10 cellular contexts compared by ENCODE assay signal in genomic region chr10:85612833-85613232, GRCh38.
A peak's percentile ranks its signal among the peaks of the same experiment; 100 is the strongest.
DNase-seq lines count a peak whose midpoint lies in the region; ATAC-seq and TF ChIP-seq lines count a peak whose summit lies in the region.
"Had no signal": no experiment of that assay in that cellular context is flagged by ENCODE, and none has a peak within 500 bp of the region (broad histone marks: within the 10 kb centered on the region; RNA-seq: fewer than 3 reads in every experiment).

No MANE protein-coding gene starts in this region.

- no peaks in the 10 kb centered on the region for H3K36me3 Mint-ChIP-seq in activated CD4-positive, alpha-beta T cell treated with anti-CD3 and anti-CD28 coated beads, Interleukin-2, amount 10 ng/mL, durations not matched to agents 24 days and 14 days (ENCODE audit: low read depth)
- H3K36me3 Mint-ChIP-seq in T-helper 17 cell (ENCODE audit: low read depth) (no peaks in the 10 kb centered on the region), progenitor cell of endocrine pancreas (ENCODE audit: insufficient read depth) (no peaks in the 10 kb centered on the region)

- H3K9me3 Mint-ChIP-seq in activated CD4-positive, alpha-beta T cell treated with anti-CD3 and anti-CD28 coated beads, Interleukin-2, amount 10 ng/mL, durations not matched to agents 24 days and 14 days, result peaks cover 7% of the 10 kb centered on the region
- no peaks in the 10 kb centered on the region for H3K9me3 Mint-ChIP-seq in progenitor cell of endocrine pancreas (ENCODE audit: low read depth)

- H3K9me3 ChIP-seq in T-helper 17 cell (ENCODE audit: control insufficient read depth, low read length, poor library complexity, severe bottlenecking), result no peaks in the 10 kb centered on the region

- H3K27me3 Mint-ChIP-seq in activated CD4-positive, alpha-beta T cell treated with anti-CD3 and anti-CD28 coated beads, Interleukin-2, amount 10 ng/mL, durations not matched to agents 24 days and 14 days, result peaks cover 23% of the 10 kb centered on the region
- no peaks in the 10 kb centered on the region for H3K27me3 Mint-ChIP-seq in T-helper 17 cell
- H3K27me3 Mint-ChIP-seq in progenitor cell of endocrine pancreas, result peaks cover 9% of the 10 kb centered on the region

- intact Hi-C loops in activated CD4-positive, alpha-beta T cell treated with anti-CD3 and anti-CD28 coated beads, Interleukin-2, amount 10 ng/mL, durations not matched to agents 24 days and 14 days (cut with micrococcal nuclease), result no loop called here

- peak; percentile 41 for TF ChIP-seq CTCF in progenitor cell of endocrine pancreas (IDR thresholded peaks at IDR 0.05; ENCODE audit: unreplicated experiment)

- ATAC-seq in HG02798 (IDR thresholded peaks at IDR 0.05; ENCODE audit: poor library complexity, unreplicated experiment), result peak; percentile 39
- ATAC-seq in T-helper 17 cell, result peak; percentile 59

- peak; percentile 65 for DNase-seq in activated CD4-positive, alpha-beta T cell treated with anti-CD3 and anti-CD28 coated beads, Interleukin-2, amount 10 ng/mL, durations not matched to agents 24 days and 14 days
- no peak for DNase-seq in activated CD4-positive, alpha-beta T cell treated with anti-CD3 and anti-CD28 coated beads, Interleukin-2, amount 50 U/mL, for 48 hours
- no peak for DNase-seq in T-helper 17 cell
- no peak for DNase-seq in progenitor cell of endocrine pancreas (ENCODE audit: low spot score, unreplicated experiment)
- DNase-seq in NCI-H2107 (lab: John Stamatoyannopoulos, UW), result no peak
- DNase-seq in H4 (ENCODE audit: low spot score), result no peak
- DNase-seq in germinal center (ENCODE audit: low spot score), result no peak
- DNase-seq: DMS79, NCI-H2081 had no signal

- H3K27ac Mint-ChIP-seq in activated CD4-positive, alpha-beta T cell treated with anti-CD3 and anti-CD28 coated beads, Interleukin-2, amount 10 ng/mL, durations not matched to agents 24 days and 14 days, result no peak overlapping the region
- H3K27ac Mint-ChIP-seq in T-helper 17 cell (peak overlapping the region; percentile 93), progenitor cell of endocrine pancreas (no peak overlapping the region)

- peaks cover 25% of the 10 kb centered on the region for H3K4me1 Mint-ChIP-seq in activated CD4-positive, alpha-beta T cell treated with anti-CD3 and anti-CD28 coated beads, Interleukin-2, amount 10 ng/mL, durations not matched to agents 24 days and 14 days
- H3K4me1 Mint-ChIP-seq in T-helper 17 cell (peaks cover 38% of the 10 kb centered on the region), progenitor cell of endocrine pancreas (ENCODE audit: low read depth) (no peaks in the 10 kb centered on the region)

- H3K4me3 Mint-ChIP-seq in activated CD4-positive, alpha-beta T cell treated with anti-CD3 and anti-CD28 coated beads, Interleukin-2, amount 10 ng/mL, durations not matched to agents 24 days and 14 days, result peak overlapping the region; percentile 46
- H3K4me3 Mint-ChIP-seq in T-helper 17 cell, result peak overlapping the region; percentile 84
- H3K4me3 Mint-ChIP-seq in progenitor cell of endocrine pancreas (ENCODE audit: low read depth), result no peak overlapping the region
